ENCODE assay signal across 19 cellular contexts in genomic region chr14:69181491-69181890, GRCh38. TPM values are rescaled to one million over a fixed set of nuclear protein-coding genes. Genes with fewer than 3 reads are reported as not detected.
DNase-seq lines count a peak whose midpoint lies in the region; ATAC-seq and TF ChIP-seq lines count a peak whose summit lies in the region.
"Had no signal": no experiment of that assay in that cellular context is flagged by ENCODE, and none has a peak within 500 bp of the region (broad histone marks: within the 10 kb centered on the region; RNA-seq: fewer than 3 reads in every experiment).

No MANE protein-coding gene starts in this region.

- no peak overlapping the region for H4K91ac ChIP-seq in mesenchymal stem cell (ENCODE audit: low read length)

- ATAC-seq in omental fat pad (ENCODE audit: low FRiP score): no peak
- ATAC-seq: GM23338, HepG2 had no signal

- H4K8ac ChIP-seq in mesenchymal stem cell (ENCODE audit: low read length): no peak overlapping the region

- no peak overlapping the region for H2BK15ac ChIP-seq in mesenchymal stem cell (ENCODE audit: low read depth, poor library complexity, severe bottlenecking)

- H3K79me1 ChIP-seq in mesenchymal stem cell (replicated peaks; ENCODE audit: low read length, poor library complexity, severe bottlenecking): no peaks in the 10 kb centered on the region

- no peak overlapping the region for H3K18ac ChIP-seq in mesenchymal stem cell (ENCODE audit: low read depth in 1 of 2, low read length in 2 of 2)

- H2AK5ac ChIP-seq in mesenchymal stem cell (ENCODE audit: low read length, severe bottlenecking): no peak overlapping the region

- no peak for TF ChIP-seq CTCF in fibroblast of mammary gland (conservative IDR thresholded peaks at IDR 0.05; ENCODE audit: control insufficient read depth, insufficient read depth, low read depth, low read length)
- TF ChIP-seq CTCF in omental fat pad (IDR thresholded peaks at IDR 0.05): no peak

- H3K9ac ChIP-seq in mesenchymal stem cell (ENCODE audit: low read length): no peak overlapping the region
- H3K9ac ChIP-seq: BLaER1 had no signal

- H2AFZ ChIP-seq in mesenchymal stem cell (ENCODE audit: low read depth, low read length): no peak overlapping the region
- H2AFZ ChIP-seq: GM23338 had no signal

- DNase-seq in ELR (ENCODE audit: low read depth) (peak; percentile 7), NCI-H226 (peak; percentile 46), fibroblast of mammary gland (ENCODE audit: low read depth) (peak; percentile 6), mesenchymal stem cell (peak; percentile 11), kidney tubule cell (ENCODE audit: low spot score) (no peak), omental fat pad (ENCODE audit: low spot score) (no peak)
- no peak for DNase-seq in effector CD8-positive, alpha-beta T cell (lab: John Stamatoyannopoulos, UW)
- no peak for DNase-seq in stimulated activated CD4-positive, alpha-beta T cell treated with anti-CD3 and anti-CD28 coated beads, Interleukin-4, amount 100 ng/mL, for 4 hours
- DNase-seq: 8988T; CD4-positive, alpha-beta memory T cell; DMS153; DMS79 treated with DMSO at 0.1 percent for 48 hours; EL; GDM1; HCEC 1CT; HFFc6 had no signal

- no peaks in the 10 kb centered on the region for H3K9me3 ChIP-seq in mesenchymal stem cell (ENCODE audit: control insufficient read depth, low read length)
- H3K9me3 ChIP-seq: BLaER1 had no signal

- no peak overlapping the region for H3K14ac ChIP-seq in mesenchymal stem cell (ENCODE audit: low read length in 2 of 2)

- no peaks in the 10 kb centered on the region for H3K36me3 ChIP-seq in mesenchymal stem cell (ENCODE audit: control insufficient read depth in 1 of 2, insufficient read depth in 2 of 2, low read depth in 1 of 2, low read length in 2 of 2)
- H3K36me3 ChIP-seq: BLaER1 had no signal

- H3K4me3 ChIP-seq in fibroblast of mammary gland (ENCODE audit: control insufficient read depth, low read depth, low read length): no peak overlapping the region
- no peak overlapping the region for H3K4me3 ChIP-seq in mesenchymal stem cell (ENCODE audit: insufficient read depth in 1 of 2, low read depth in 1 of 2, low read length in 2 of 2)
- H3K4me3 ChIP-seq: BLaER1, GM23338 had no signal

- H3K27ac ChIP-seq in mesenchymal stem cell (ENCODE audit: low read length, poor library complexity, severe bottlenecking): no peak overlapping the region
- H3K27ac ChIP-seq: BLaER1 had no signal

- no peak overlapping the region for H3K23ac ChIP-seq in mesenchymal stem cell (ENCODE audit: low read length in 2 of 2)

- H3K27me3 ChIP-seq in mesenchymal stem cell (ENCODE audit: control insufficient read depth in 1 of 2, insufficient read depth in 1 of 2, low read length in 2 of 2): no peaks in the 10 kb centered on the region
- H3K27me3 ChIP-seq: BLaER1 had no signal

- no peak overlapping the region for H2BK120ac ChIP-seq in mesenchymal stem cell (ENCODE audit: low read depth, low read length)

- no peak overlapping the region for H2BK12ac ChIP-seq in mesenchymal stem cell (ENCODE audit: low read length in 2 of 2)

- H2BK5ac ChIP-seq in mesenchymal stem cell (ENCODE audit: low read depth, low read length, poor library complexity, severe bottlenecking): no peak overlapping the region

- H3K4me1 ChIP-seq in mesenchymal stem cell (ENCODE audit: control insufficient read depth, insufficient read depth, low read depth, low read length): no peaks in the 10 kb centered on the region
- H3K4me1 ChIP-seq: BLaER1 had no signal

- no peak overlapping the region for H3K4ac ChIP-seq in mesenchymal stem cell (ENCODE audit: low read depth in 1 of 2, low read length in 2 of 2)

- H3K4me2 ChIP-seq in mesenchymal stem cell (ENCODE audit: low read length, poor library complexity, severe bottlenecking): no peak overlapping the region
- H3K4me2 ChIP-seq: BLaER1, GM23338 had no signal

RNA-seq across cellular contexts. Expression of gene EXD2, which starts 9.8 kb away (rescaled TPM):
- 14.8 TPM for polyA plus RNA-seq in mesenchymal stem cell (2013, experiment 1 of 2)
- 14.9 TPM for polyA plus RNA-seq in mesenchymal stem cell (2013, experiment 2 of 2)
- total RNA-seq in omental fat pad: 10 to 100 TPM; 15.4 to 27.0 (median 17.3) TPM

RNA-seq across cellular contexts. Expression of gene DCAF5, which starts 28.6 kb away (rescaled TPM):
- 42.5 TPM for polyA plus RNA-seq in mesenchymal stem cell (2013, experiment 1 of 2)
- 39.8 TPM for polyA plus RNA-seq in mesenchymal stem cell (2013, experiment 2 of 2)
- 10 to 100 TPM; 30.4 to 58.1 (median 38.0) TPM for total RNA-seq in omental fat pad

Comparison
In these comparisons a context has a peak if more than half of its experiments do, and no peak if none do; other contexts are left out.
1. DNase-seq: peak in ELR (single experiment), NCI-H226 (single experiment), fibroblast of mammary gland (single experiment) and mesenchymal stem cell (single experiment); none in kidney tubule cell (single experiment), effector CD8-positive, alpha-beta T cell (single experiment), omental fat pad (single experiment) and stimulated activated CD4-positive, alpha-beta T cell treated with anti-CD3 and anti-CD28 coated beads, Interleukin-4, amount 100 ng/mL, for 4 hours (0 of 2).